ENCODE assay signal across 12 cellular contexts in the genomic region with DNA sequence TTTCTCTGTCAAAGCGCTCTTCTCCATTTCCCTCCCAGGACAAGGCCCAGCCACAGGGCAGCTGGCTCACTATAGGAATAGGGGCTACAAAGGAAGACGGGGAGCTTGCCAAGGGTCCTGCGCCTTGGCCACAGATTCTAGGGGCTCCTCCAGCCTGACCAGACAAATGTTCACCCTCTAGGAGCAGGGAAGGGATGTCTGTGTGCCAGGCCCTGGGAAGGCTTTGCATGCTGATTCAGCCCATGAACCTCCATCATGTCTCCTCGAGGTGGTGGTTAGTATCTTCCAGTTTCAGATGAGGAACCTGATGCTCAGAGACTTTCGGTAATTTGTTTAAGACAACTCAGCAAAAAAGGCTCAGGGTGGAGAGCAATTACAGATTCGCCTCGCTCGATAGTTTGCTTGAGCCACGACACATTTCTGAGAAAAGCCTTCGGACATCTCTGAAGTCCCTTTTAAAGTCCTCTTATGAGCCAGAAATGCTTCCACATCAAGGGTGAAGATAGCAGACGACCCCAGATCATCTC.
DNase-seq lines count a peak whose midpoint lies in the region; ATAC-seq and TF ChIP-seq lines count a peak whose summit lies in the region.
"Had no signal": no experiment of that assay in that cellular context is flagged by ENCODE, and none has a peak within 500 bp of the region (broad histone marks: within the 10 kb centered on the region; RNA-seq: fewer than 3 reads in every experiment).

No MANE protein-coding gene starts in this region.

- no peak overlapping the region for H3K9ac ChIP-seq in muscle layer of colon (ENCODE audit: low read length)

- H3K9me3 Mint-ChIP-seq in activated naive CD8-positive, alpha-beta T cell treated with anti-CD3 and anti-CD28 coated beads for 36 hours = no peaks in the 10 kb centered on the region
- H3K9me3 Mint-ChIP-seq in activated naive CD8-positive, alpha-beta T cell treated with anti-CD3 and anti-CD28 coated beads, Interleukin-2, amount 50 U/mL, for 24 hours = no peaks in the 10 kb centered on the region
- H3K9me3 Mint-ChIP-seq: activated CD4-positive, alpha-beta memory T cell treated with anti-CD3 and anti-CD28 coated beads for 36 hours had no signal

- H3K4me3 ChIP-seq in muscle layer of colon (ENCODE audit: low read depth in 1 of 2, low read length in 2 of 2) (no peak overlapping the region), upper lobe of left lung (no peak overlapping the region)
- H3K4me3 ChIP-seq in effector memory CD4-positive, alpha-beta T cell (ENCODE audit: insufficient read depth, low read depth, low read length, poor library complexity, severe bottlenecking) = no peak overlapping the region

- TF ChIP-seq POLR2A in upper lobe of left lung (IDR thresholded peaks at IDR 0.05) = no peak

- H3K36me3 ChIP-seq in muscle layer of colon (ENCODE audit: insufficient read depth, low read length) (no peaks in the 10 kb centered on the region), upper lobe of left lung (no peaks in the 10 kb centered on the region)
- no peaks in the 10 kb centered on the region for H3K36me3 ChIP-seq in effector memory CD4-positive, alpha-beta T cell (ENCODE audit: control insufficient read depth, insufficient read depth, low read length)

- H3K27ac ChIP-seq in muscle layer of colon (ENCODE audit: low read depth, low read length) (peak overlapping the region; percentile 56), upper lobe of left lung (peak overlapping the region; percentile 62 to 88 (median 70))
- no peak overlapping the region for H3K27ac ChIP-seq in effector memory CD4-positive, alpha-beta T cell (ENCODE audit: insufficient read depth, low read length, poor library complexity, severe bottlenecking)

- H3K27me3 ChIP-seq in muscle layer of colon (ENCODE audit: control insufficient read depth in 1 of 2, insufficient read depth in 2 of 2, low read length in 2 of 2) (no peaks in the 10 kb centered on the region), upper lobe of left lung (no peaks in the 10 kb centered on the region)
- H3K27me3 ChIP-seq in effector memory CD4-positive, alpha-beta T cell (replicated peaks; ENCODE audit: control insufficient read depth, insufficient read depth, low read length, poor library complexity, severe bottlenecking) = no peaks in the 10 kb centered on the region

- no peak for TF ChIP-seq CTCF in upper lobe of left lung (IDR thresholded peaks at IDR 0.05)

- no peak for DNase-seq in activated naive CD8-positive, alpha-beta T cell treated with anti-CD3 and anti-CD28 coated beads for 36 hours
- DNase-seq in activated naive CD8-positive, alpha-beta T cell treated with anti-CD3 and anti-CD28 coated beads, Interleukin-2, amount 50 U/mL, for 24 hours = no peak
- DNase-seq in dermis blood vessel endothelial cell (peak; percentile 38), upper lobe of left lung (no peak), NOMO-1 (lab: John Stamatoyannopoulos, UW; ENCODE audit: unreplicated experiment in 2 of 2) (no peak)
- no peak for DNase-seq in effector memory CD4-positive, alpha-beta T cell
- DNase-seq: activated CD4-positive, alpha-beta memory T cell treated with anti-CD3 and anti-CD28 coated beads for 36 hours; activated gamma-delta T cell treated with Interleukin-2 at 50 U/mL for 16 hours; T1000 had no signal

- WGBS in upper lobe of left lung, 2 donors = 86 to 87% methylated on average over 11 of the region's 11 CpGs

- H3K4me1 Mint-ChIP-seq in activated naive CD8-positive, alpha-beta T cell treated with anti-CD3 and anti-CD28 coated beads for 36 hours = peaks cover 37% of the 10 kb centered on the region
- H3K4me1 Mint-ChIP-seq in activated naive CD8-positive, alpha-beta T cell treated with anti-CD3 and anti-CD28 coated beads, Interleukin-2, amount 50 U/mL, for 24 hours = peaks cover 49% of the 10 kb centered on the region

- H3K4me1 ChIP-seq in muscle layer of colon (ENCODE audit: insufficient read depth, low read length) (peaks cover 35% of the 10 kb centered on the region), upper lobe of left lung (peaks cover 32 to 43% (median 35%) of the 10 kb centered on the region in 4 donors)
- H3K4me1 ChIP-seq in effector memory CD4-positive, alpha-beta T cell (ENCODE audit: control insufficient read depth, insufficient read depth, low read length, poor library complexity, severe bottlenecking) = no peaks in the 10 kb centered on the region

- TF ChIP-seq EP300 in upper lobe of left lung (IDR thresholded peaks at IDR 0.05) = no peak

- no peaks in the 10 kb centered on the region for H3K27me3 Mint-ChIP-seq in activated naive CD8-positive, alpha-beta T cell treated with anti-CD3 and anti-CD28 coated beads for 36 hours
- no peaks in the 10 kb centered on the region for H3K27me3 Mint-ChIP-seq in activated naive CD8-positive, alpha-beta T cell treated with anti-CD3 and anti-CD28 coated beads, Interleukin-2, amount 50 U/mL, for 24 hours
- H3K27me3 Mint-ChIP-seq: activated CD4-positive, alpha-beta memory T cell treated with anti-CD3 and anti-CD28 coated beads for 36 hours had no signal

- ATAC-seq in activated naive CD8-positive, alpha-beta T cell treated with anti-CD3 and anti-CD28 coated beads, Interleukin-2, amount 50 U/mL, for 24 hours = no peak
- ATAC-seq in upper lobe of left lung (ENCODE audit: low FRiP score in 2 of 2) (peak in 1 of 2 donors; percentile 13), HG03354 (IDR thresholded peaks at IDR 0.05; ENCODE audit: poor library complexity, severe bottlenecking, unreplicated experiment) (no peak)

- peaks cover 5% of the 10 kb centered on the region for H3K36me3 Mint-ChIP-seq in activated naive CD8-positive, alpha-beta T cell treated with anti-CD3 and anti-CD28 coated beads for 36 hours
- H3K36me3 Mint-ChIP-seq in activated naive CD8-positive, alpha-beta T cell treated with anti-CD3 and anti-CD28 coated beads, Interleukin-2, amount 50 U/mL, for 24 hours (ENCODE audit: low read depth) = no peaks in the 10 kb centered on the region

- peak overlapping the region; percentile 42 for H3K27ac Mint-ChIP-seq in activated naive CD8-positive, alpha-beta T cell treated with anti-CD3 and anti-CD28 coated beads for 36 hours
- no peak overlapping the region for H3K27ac Mint-ChIP-seq in activated naive CD8-positive, alpha-beta T cell treated with anti-CD3 and anti-CD28 coated beads, Interleukin-2, amount 50 U/mL, for 24 hours
- H3K27ac Mint-ChIP-seq: activated CD4-positive, alpha-beta memory T cell treated with anti-CD3 and anti-CD28 coated beads for 36 hours; progenitor cell of endocrine pancreas had no signal

- H3K4me3 Mint-ChIP-seq in activated naive CD8-positive, alpha-beta T cell treated with anti-CD3 and anti-CD28 coated beads for 36 hours = no peak overlapping the region
- H3K4me3 Mint-ChIP-seq in activated naive CD8-positive, alpha-beta T cell treated with anti-CD3 and anti-CD28 coated beads, Interleukin-2, amount 50 U/mL, for 24 hours = no peak overlapping the region
- H3K4me3 Mint-ChIP-seq: activated CD4-positive, alpha-beta memory T cell treated with anti-CD3 and anti-CD28 coated beads for 36 hours had no signal

- H3K9me3 ChIP-seq in muscle layer of colon (ENCODE audit: low read length) (no peaks in the 10 kb centered on the region), upper lobe of left lung (no peaks in the 10 kb centered on the region)
- no peaks in the 10 kb centered on the region for H3K9me3 ChIP-seq in effector memory CD4-positive, alpha-beta T cell (ENCODE audit: control insufficient read depth, low read length)
